12 cellular contexts compared by ENCODE assay signal in the genomic region with DNA sequence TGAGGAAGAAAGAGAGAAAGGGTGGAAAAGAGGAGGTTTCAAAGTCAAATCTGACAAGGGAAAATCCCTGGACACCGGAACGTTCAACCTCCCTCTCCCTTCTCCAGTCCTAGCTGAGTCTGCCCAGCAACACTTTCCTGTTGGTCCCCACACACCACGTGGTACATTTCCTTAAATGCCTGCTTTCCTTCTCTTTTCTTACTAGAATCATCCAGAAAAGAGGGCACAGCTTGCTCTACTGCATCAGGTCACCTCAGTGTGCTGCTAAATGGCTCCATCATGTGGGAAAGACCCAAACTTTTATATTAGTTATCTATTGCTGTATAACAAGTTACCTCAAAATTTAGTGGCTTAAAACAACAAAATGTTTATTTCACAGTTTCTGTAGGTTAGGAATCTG.
A peak's percentile ranks its signal among the peaks of the same experiment; 100 is the strongest.
DNase-seq lines count a peak whose midpoint lies in the region; ATAC-seq and TF ChIP-seq lines count a peak whose summit lies in the region.
"Had no signal": no experiment of that assay in that cellular context is flagged by ENCODE, and none has a peak within 500 bp of the region (broad histone marks: within the 10 kb centered on the region; RNA-seq: fewer than 3 reads in every experiment).

No MANE protein-coding gene starts in this region.

- no peaks in the 10 kb centered on the region for H3K23me2 ChIP-seq in H9 (ENCODE audit: insufficient read length, low read depth, low read length, poor library complexity, severe bottlenecking)

- H3T11ph ChIP-seq in H9 (ENCODE audit: low read length), result no peak overlapping the region

- H3K4ac ChIP-seq in H9 (ENCODE audit: low read depth, low read length), result no peak overlapping the region

- ATAC-seq in WTC11, result peak; percentile 96
- no peak for ATAC-seq in HG03139 (IDR thresholded peaks at IDR 0.05; ENCODE audit: unreplicated experiment)
- ATAC-seq: stimulated activated naive B cell treated with anti-CD40 and anti-IgM and Interleukin-4, amounts not matched to agents 10 μg/mL and 1 μg/mL and 100 μg/mL, for 72 hours had no signal

- no peak overlapping the region for H2BK12ac ChIP-seq in H9 (ENCODE audit: insufficient read length, low read depth, low read length)

- H3K79me2 ChIP-seq in H9 (ENCODE audit: insufficient read depth, low read length), result no peaks in the 10 kb centered on the region

- 0 out of 7 replicates have a peak overlapping the region, but pooled peaks of 1 of the 3 experiments have one; percentile 24 for H3K27ac Mint-ChIP-seq in H9
- no peak overlapping the region for H3K27ac Mint-ChIP-seq in WTC11
- H3K27ac Mint-ChIP-seq in T-helper 2 cell treated with Interferon-gamma antibody and Interleukin-4, amounts not matched to agents 5 μg/mL and 100 μg/mL, for 36 hours, result no peak overlapping the region
- H3K27ac Mint-ChIP-seq: brain; natural killer cell; stimulated activated naive B cell treated with anti-CD40 and anti-IgM and Interleukin-4, amounts not matched to agents 10 μg/mL and 1 μg/mL and 100 μg/mL, for 72 hours had no signal

- no peak overlapping the region for H2AK5ac ChIP-seq in H9 (ENCODE audit: insufficient read length, low read length)

- H3K18ac ChIP-seq in H9 (ENCODE audit: insufficient read length, low read depth, low read length), result no peak overlapping the region

- DNase-seq in AG20443 (ENCODE audit: low spot score) (peak; percentile 73), H9 (peak; percentile 34), WTC11 (ENCODE audit: low spot score) (no peak), kidney glomerular epithelial cell (lab: John Stamatoyannopoulos, UW) (peak; percentile 20), DMS79 treated with DMSO at 0.1 percent for 48 hours (lab: John Stamatoyannopoulos, UW) (no peak)
- no peak for DNase-seq in stimulated activated CD4-positive, alpha-beta T cell treated with anti-CD3 and anti-CD28 coated beads, Interleukin-2, amount 100 ng/mL, for 48 hours
- no peak for DNase-seq in T-helper 2 cell treated with Interferon-gamma antibody and Interleukin-4, amounts not matched to agents 5 μg/mL and 100 μg/mL, for 36 hours (ENCODE audit: low spot score)
- DNase-seq: natural killer cell; stimulated activated naive B cell treated with anti-CD40 and anti-IgM and Interleukin-4, amounts not matched to agents 10 μg/mL and 1 μg/mL and 100 μg/mL, for 72 hours had no signal

- no peak overlapping the region for H4K5ac ChIP-seq in H9 (ENCODE audit: insufficient read length, low read depth, low read length)

- H3K27me3 Mint-ChIP-seq in H9 (ENCODE audit: low read depth) (no peaks in the 10 kb centered on the region), WTC11 (ENCODE audit: low read depth) (no peaks in the 10 kb centered on the region)
- H3K27me3 Mint-ChIP-seq in T-helper 2 cell treated with Interferon-gamma antibody and Interleukin-4, amounts not matched to agents 5 μg/mL and 100 μg/mL, for 36 hours (ENCODE audit: low read depth), result peaks cover 46% of the 10 kb centered on the region
- H3K27me3 Mint-ChIP-seq: brain had no signal

- no peak overlapping the region for H2BK20ac ChIP-seq in H9 (ENCODE audit: low read depth, low read length, poor library complexity, severe bottlenecking)

- no peak overlapping the region for H2BK15ac ChIP-seq in H9 (ENCODE audit: low read depth, low read length)

- H3K9me3 Mint-ChIP-seq in H9 (no peaks in the 10 kb centered on the region), WTC11 (no peaks in the 10 kb centered on the region)
- H3K9me3 Mint-ChIP-seq in T-helper 2 cell treated with Interferon-gamma antibody and Interleukin-4, amounts not matched to agents 5 μg/mL and 100 μg/mL, for 36 hours, result no peaks in the 10 kb centered on the region
- H3K9me3 Mint-ChIP-seq: brain; natural killer cell; stimulated activated naive B cell treated with anti-CD40 and anti-IgM and Interleukin-4, amounts not matched to agents 10 μg/mL and 1 μg/mL and 100 μg/mL, for 72 hours had no signal

- no peak overlapping the region for H4K91ac ChIP-seq in H9 (ENCODE audit: insufficient read length, low read depth, low read length)

- H3K4me3 Mint-ChIP-seq in H9, result no peak overlapping the region
- no peak overlapping the region for H3K4me3 Mint-ChIP-seq in WTC11
- no peak overlapping the region for H3K4me3 Mint-ChIP-seq in T-helper 2 cell treated with Interferon-gamma antibody and Interleukin-4, amounts not matched to agents 5 μg/mL and 100 μg/mL, for 36 hours
- H3K4me3 Mint-ChIP-seq: brain; stimulated activated naive B cell treated with anti-CD40 and anti-IgM and Interleukin-4, amounts not matched to agents 10 μg/mL and 1 μg/mL and 100 μg/mL, for 72 hours had no signal

- no CpG with 5 or more reads among the region's 3 CpGs for WGBS in H9 (ENCODE audit: extremely low coverage, insufficient read length, low lambda C conversion rate)

- H3K23ac ChIP-seq in H9 (ENCODE audit: insufficient read length, low read depth, low read length), result no peak overlapping the region

- H3K14ac ChIP-seq in H9 (ENCODE audit: insufficient read depth, low read length), result no peak overlapping the region

- TF ChIP-seq CTCF in H9 (conservative IDR thresholded peaks at IDR 0.05), result peak; percentile 42; the same call in 2 of the 3 replicates
- no peak for TF ChIP-seq CTCF in WTC11 (IDR thresholded peaks at IDR 0.05)

- no peak overlapping the region for H4K8ac ChIP-seq in H9 (replicated peaks; ENCODE audit: insufficient read length, low read depth, low read length)

- no peaks in the 10 kb centered on the region for H3K27me3 ChIP-seq in H9 (ENCODE audit: insufficient read depth, low read length)

- H3K9me3 ChIP-seq in H9 (ENCODE audit: control insufficient read depth, low read depth, low read length), result no peaks in the 10 kb centered on the region

- H3K27ac ChIP-seq in H9 (ENCODE audit: insufficient read length, low read depth, low read length), result no peak overlapping the region
- H3K27ac ChIP-seq: SK-N-MC had no signal

- H2BK5ac ChIP-seq in H9 (ENCODE audit: insufficient read length, low read length), result no peak overlapping the region

- CTCF ChIA-PET in WTC11 (lab: Charles Lee), result interaction anchor here (0.8 to 1.3 kb wide), 4 partner anchors 171 to 281 kb away, joined by 3 read pairs; no protein-coding TSS in a partner anchor

- H4K20me1 ChIP-seq in H9 (ENCODE audit: control insufficient read depth, insufficient read depth, insufficient read length), result no peaks in the 10 kb centered on the region

- H3K4me1 Mint-ChIP-seq in H9, result 0 out of 4 replicates have a peak, but pooled peaks cover 0 to 3% of the 10 kb centered on the region in 2 experiments
- no peaks in the 10 kb centered on the region for H3K4me1 Mint-ChIP-seq in WTC11
- peaks cover 16% of the 10 kb centered on the region for H3K4me1 Mint-ChIP-seq in T-helper 2 cell treated with Interferon-gamma antibody and Interleukin-4, amounts not matched to agents 5 μg/mL and 100 μg/mL, for 36 hours (ENCODE audit: low read depth)
- H3K4me1 Mint-ChIP-seq: brain; stimulated activated naive B cell treated with anti-CD40 and anti-IgM and Interleukin-4, amounts not matched to agents 10 μg/mL and 1 μg/mL and 100 μg/mL, for 72 hours had no signal

- H3K79me1 ChIP-seq in H9 (ENCODE audit: insufficient read depth, low read depth, low read length, poor library complexity, severe bottlenecking), result no peaks in the 10 kb centered on the region

- no peak overlapping the region for H2BK120ac ChIP-seq in H9 (ENCODE audit: low read depth, low read length, poor library complexity, severe bottlenecking)

- no peak overlapping the region for H3K4me2 ChIP-seq in H9 (ENCODE audit: insufficient read depth, insufficient read length, low read length)

- H3K4me1 ChIP-seq in H9 (ENCODE audit: insufficient read depth, low read length), result peaks cover 2% of the 10 kb centered on the region; the same call in 1 of the 2 replicates

- H3K36me3 Mint-ChIP-seq in H9 (ENCODE audit: insufficient read depth in 1 of 3, low read depth in 3 of 3) (no peaks in the 10 kb centered on the region; a peak in 1 of 7 replicates), WTC11 (no peaks in the 10 kb centered on the region)
- H3K36me3 Mint-ChIP-seq in T-helper 2 cell treated with Interferon-gamma antibody and Interleukin-4, amounts not matched to agents 5 μg/mL and 100 μg/mL, for 36 hours (ENCODE audit: low read depth), result no peaks in the 10 kb centered on the region
- H3K36me3 Mint-ChIP-seq: brain; natural killer cell; stimulated activated naive B cell treated with anti-CD40 and anti-IgM and Interleukin-4, amounts not matched to agents 10 μg/mL and 1 μg/mL and 100 μg/mL, for 72 hours had no signal

- H3K56ac ChIP-seq in H9 (ENCODE audit: insufficient read length, low read depth, low read length), result no peak overlapping the region

- H3K9ac ChIP-seq in H9 (ENCODE audit: extremely low read depth, insufficient read length, low read length), result no peak overlapping the region

- POLR2A ChIA-PET in WTC11 (lab: Charles Lee), result no interaction called here

- no peak overlapping the region for H2AFZ ChIP-seq in H9 (ENCODE audit: low read length)

TF ChIP-seq in WTC11, 78 proteins besides CTCF, POLR2A, EP300 and RAD21:
- peak; percentile 70 for TF ChIP-seq USF1 (CRISPR knock-in tag; IDR thresholded peaks at IDR 0.05)
- TF ChIP-seq, protein P1, sequence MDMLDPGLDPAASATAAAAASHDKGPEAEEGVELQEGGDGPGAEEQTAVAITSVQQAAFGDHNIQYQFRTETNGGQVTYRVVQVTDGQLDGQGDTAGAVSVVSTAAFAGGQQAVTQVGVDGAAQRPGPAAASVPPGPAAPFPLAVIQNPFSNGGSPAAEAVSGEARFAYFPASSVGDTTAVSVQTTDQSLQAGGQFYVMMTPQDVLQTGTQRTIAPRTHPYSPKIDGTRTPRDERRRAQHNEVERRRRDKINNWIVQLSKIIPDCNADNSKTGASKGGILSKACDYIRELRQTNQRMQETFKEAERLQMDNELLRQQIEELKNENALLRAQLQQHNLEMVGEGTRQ (CRISPR knock-in tag; IDR thresholded peaks at IDR 0.05), result peak; percentile 84
- TF ChIP-seq KAT7 (CRISPR knock-in tag; IDR thresholded peaks at IDR 0.05; ENCODE audit: borderline replicate concordance), result no peak
- TF ChIP-seq NFYB (CRISPR knock-in tag; conservative IDR thresholded peaks at IDR 0.05; ENCODE audit: low read depth), result peak; percentile 60
- TF ChIP-seq CREB1 (CRISPR knock-in tag; IDR thresholded peaks at IDR 0.05), result no peak
- TF ChIP-seq GABPB1 (CRISPR knock-in tag; IDR thresholded peaks at IDR 0.05), result no peak
- TF ChIP-seq TP53 (CRISPR knock-in tag; IDR thresholded peaks at IDR 0.05), result no peak
- no peak for TF ChIP-seq OVOL2 (CRISPR knock-in tag; IDR thresholded peaks at IDR 0.05; ENCODE audit: borderline replicate concordance)
- no peak for TF ChIP-seq JUN (CRISPR knock-in tag; IDR thresholded peaks at IDR 0.05)

Comparison
In these comparisons a context has a peak if more than half of its experiments do, and no peak if none do; other contexts are left out.
1. DNase-seq: peak in AG20443 (single experiment), H9 (single experiment) and kidney glomerular epithelial cell (single experiment); none in WTC11 (single experiment), stimulated activated CD4-positive, alpha-beta T cell treated with anti-CD3 and anti-CD28 coated beads, Interleukin-2, amount 100 ng/mL, for 48 hours (0 of 2), T-helper 2 cell treated with Interferon-gamma antibody and Interleukin-4, amounts not matched to agents 5 μg/mL and 100 μg/mL, for 36 hours (single experiment) and DMS79 treated with DMSO at 0.1 percent for 48 hours (single experiment).